In genomic region chr12:6843118-6843902, GRCh38 we compare ENCODE assay signal across 1 cellular context.
A peak's percentile ranks its signal among the peaks of the same experiment; 100 is the strongest.
TF ChIP-seq lines count a peak whose summit lies in the region.

No MANE protein-coding gene starts in this region.

TF ChIP-seq in H1, 55 proteins besides CTCF, POLR2A, EP300 and RAD21:
- TF ChIP-seq, protein P1, sequence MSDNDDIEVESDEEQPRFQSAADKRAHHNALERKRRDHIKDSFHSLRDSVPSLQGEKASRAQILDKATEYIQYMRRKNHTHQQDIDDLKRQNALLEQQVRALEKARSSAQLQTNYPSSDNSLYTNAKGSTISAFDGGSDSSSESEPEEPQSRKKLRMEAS (IDR thresholded peaks at IDR 0.05): peak; percentile 56
- TF ChIP-seq POU5F1 (IDR thresholded peaks at IDR 0.05; ENCODE audit: low read depth, low read length): no peak
- peak; percentile 50; the same call in 1 of the 2 replicates for TF ChIP-seq E2F6 (IDR thresholded peaks at IDR 0.05)
